In the genomic region with DNA sequence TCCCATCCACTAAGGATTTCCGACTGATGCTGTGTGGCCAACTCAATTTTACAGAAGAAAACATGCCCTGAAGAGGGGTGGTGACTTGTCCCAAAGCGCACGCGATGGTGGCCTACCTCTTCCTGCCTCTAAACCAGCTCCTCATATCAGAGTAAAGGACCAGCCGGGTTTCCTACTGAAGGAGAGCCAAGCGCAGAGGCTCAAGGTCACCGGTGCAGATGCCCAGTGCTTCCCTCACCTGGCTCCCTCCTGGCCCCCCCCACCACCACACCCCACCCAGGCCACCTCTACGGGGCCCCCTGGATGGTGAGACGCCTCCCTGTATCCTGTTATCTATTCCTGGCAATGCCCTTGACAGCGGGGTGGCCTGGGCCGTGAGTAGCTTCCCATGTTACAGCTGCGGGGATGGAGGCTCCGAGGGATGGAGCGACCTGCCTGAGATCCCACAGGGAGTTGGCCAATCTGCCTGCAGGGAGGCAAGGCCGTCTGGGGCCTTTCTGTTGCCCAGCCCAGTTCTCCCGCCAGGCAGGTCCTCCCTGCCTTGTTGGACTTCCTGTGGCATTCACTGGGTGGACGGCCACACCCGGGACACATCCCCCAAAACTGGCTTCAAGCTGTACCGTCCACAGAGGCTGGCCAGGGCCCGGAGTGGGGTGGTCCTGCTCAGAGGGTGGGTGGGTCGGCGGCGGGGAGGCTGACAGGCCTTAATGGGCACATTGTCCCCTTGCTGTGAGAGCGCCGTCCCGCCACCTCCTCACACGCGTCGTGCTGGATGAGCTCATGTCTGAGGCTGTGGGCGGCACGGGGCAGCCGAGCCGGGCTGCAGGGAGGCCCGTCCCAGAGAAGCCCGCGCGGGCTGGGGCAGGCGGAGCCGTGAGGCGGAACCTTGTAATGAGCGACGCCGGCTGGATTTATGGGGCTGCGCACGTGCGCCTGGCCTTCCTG, we compare ENCODE assay signal across 28 cellular contexts.
DNase-seq lines count a peak whose midpoint lies in the region; ATAC-seq, FAIRE-seq and TF ChIP-seq lines count a peak whose summit lies in the region.
"Had no signal": no experiment of that assay in that cellular context is flagged by ENCODE, and none has a peak within 500 bp of the region (broad histone marks: within the 10 kb centered on the region; RNA-seq: fewer than 3 reads in every experiment).

No MANE protein-coding gene starts in this region.

- H3K79me2 ChIP-seq in K562 (ENCODE audit: control insufficient read depth, insufficient read depth, low read length), result no peaks in the 10 kb centered on the region

- no peak for ATAC-seq in K562
- ATAC-seq in HG03378 (IDR thresholded peaks at IDR 0.05; ENCODE audit: unreplicated experiment), result no peak
- ATAC-seq: mucosa of descending colon, right cardiac atrium had no signal

- H3K9ac ChIP-seq in K562 (ENCODE audit: insufficient read depth in 1 of 2, low read depth in 2 of 2, low read length in 2 of 2), result no peak overlapping the region

- in situ Hi-C loops in K562 (cut with MboI), result no loop called here

- WGBS in K562 (ENCODE audit: insufficient coverage, low coverage, missing lambda C conversion rate), result 77% methylated on average over 24 of the region's 46 CpGs

- H3K4me1 ChIP-seq in K562 (replicated peaks in 1 of 2; ENCODE audit: control insufficient read depth in 2 of 2, insufficient read depth in 2 of 2, low read length in 2 of 2), result peaks cover 6 to 22% of the 10 kb centered on the region in 2 experiments; a peak in 3 of 5 replicates
- H3K4me1 ChIP-seq: heart right ventricle, pancreas, spleen, tibial artery had no signal

- intact Hi-C loops in K562 (cut with micrococcal nuclease), result no loop called here

- no peaks in the 10 kb centered on the region for H3K27me3 ChIP-seq in K562 (ENCODE audit: control insufficient read depth in 2 of 2, insufficient read depth in 2 of 2, low read length in 2 of 2)
- H3K27me3 ChIP-seq: esophagus muscularis mucosa, heart right ventricle, pancreas, spleen, tibial artery had no signal

- no peak for TF ChIP-seq EP300 in K562 (IDR thresholded peaks at IDR 0.05; ENCODE audit: low read length)

- H2AFZ ChIP-seq in K562 (ENCODE audit: low read depth, low read length), result no peak overlapping the region

- H3K9me1 ChIP-seq in K562 (ENCODE audit: control insufficient read depth, insufficient read depth, low read length), result peaks cover 4% of the 10 kb centered on the region

- no peak overlapping the region for H3K4me3 ChIP-seq in K562
- H3K4me3 ChIP-seq: esophagus muscularis mucosa, heart right ventricle, mucosa of descending colon, pancreas, spleen, tibial artery had no signal

- FAIRE-seq in K562 (lab: Jason Lieb, UNC), result no peak
- FAIRE-seq: pancreas had no signal

- POLR2A ChIA-PET in K562 (lab: Yijun Ruan, JAX), result interaction anchor here (0.6 to 1.3 kb wide), 5 partner anchors 10 to 301 kb away, joined by 3 to 6 read pairs (median 3); no protein-coding TSS in a partner anchor

- CTCF ChIA-PET in K562 (lab: Yijun Ruan, JAX; ENCODE audit: low intra/inter-chr PET ratio), result no interaction called here

- no peaks in the 10 kb centered on the region for H3K9me3 ChIP-seq in K562 (replicated peaks; ENCODE audit: control insufficient read depth, insufficient read depth, low read depth, low read length)
- H3K9me3 ChIP-seq: esophagus muscularis mucosa, heart right ventricle, mucosa of descending colon, pancreas, spleen, tibial artery had no signal

- BruUV-seq in K562 (replicated peaks; lab: Mats Ljungman, UMichigan), result no TSS peak

- peaks cover 11% of the 10 kb centered on the region; the same call in 1 of the 2 replicates for H4K20me1 ChIP-seq in K562 (replicated peaks; ENCODE audit: control insufficient read depth, insufficient read depth, low read length)

- DNase-seq in AG08395 (ENCODE audit: low spot score) (peak; percentile 38), GM03348 (ENCODE audit: low spot score) (peak; percentile 61), K562 (ENCODE audit: extremely low read depth in 1 of 4, low spot score in 3 of 4) (no peak), mesenteric fat pad (ENCODE audit: low spot score) (peak; percentile 87), NCI-H146 treated with DMSO at 0.1 percent for 48 hours (lab: John Stamatoyannopoulos, UW; ENCODE audit: unreplicated experiment) (no peak), NCI-H2081 treated with DMSO at 0.1 percent for 48 hours (lab: John Stamatoyannopoulos, UW) (no peak)
- DNase-seq: ACHN; activated CD4-positive, alpha-beta T cell treated with anti-CD3 and anti-CD28 coated beads for 4 hours; activated naive CD4-positive, alpha-beta T cell; activated T-cell treated with anti-CD3 and anti-CD28 coated beads, Interleukin-2, amount 50 U/mL, for 1 hour; DMS153; foreskin melanocyte; heart right ventricle; mucosa of descending colon; NCI-H1092; NCI-H1694 treated with DMSO at 0.1 percent for 48 hours; NCI-H2171 treated with DMSO at 0.1 percent for 48 hours; NCI-H510A treated with DMSO at 0.1 percent for 48 hours; pancreas; spleen; stimulated activated CD8-positive, alpha-beta memory T cell treated with anti-CD3 and anti-CD28 coated beads, Interleukin-4, amount 100 ng/mL, for 48 hours; SW 1271; T1000 had no signal

- no peak for TF ChIP-seq RAD21 in K562 (CRISPR knock-in tag; conservative IDR thresholded peaks at IDR 0.05 in 1 of 2, IDR thresholded peaks at IDR 0.05 in 1 of 2)

- TF ChIP-seq POLR2A in K562 (conservative IDR thresholded peaks at IDR 0.05), result no peak

- no peak overlapping the region for H3K27ac ChIP-seq in K562 (ENCODE audit: extremely low read depth, low read depth, low read length)
- H3K27ac ChIP-seq: esophagus muscularis mucosa, heart right ventricle, pancreas, spleen, tibial artery, VCaP had no signal

- no peak for TF ChIP-seq CTCF in K562 (IDR thresholded peaks at IDR 0.05 in 2 of 3, conservative IDR thresholded peaks at IDR 0.05 in 1 of 3; ENCODE audit: insufficient read depth in 2 of 3, low read depth in 1 of 3, low read length in 3 of 3)

- no peak overlapping the region for H3K4me2 ChIP-seq in K562 (ENCODE audit: insufficient read depth, low read length)

- H3K36me3 ChIP-seq in K562 (ENCODE audit: control insufficient read depth, insufficient read depth, low read length), result peaks cover 5% of the 10 kb centered on the region; the same call in 2 of the 3 replicates
- H3K36me3 ChIP-seq: pancreas had no signal

TF ChIP-seq in K562, 482 proteins besides CTCF, POLR2A, EP300 and RAD21:
- TF ChIP-seq, protein P1, sequence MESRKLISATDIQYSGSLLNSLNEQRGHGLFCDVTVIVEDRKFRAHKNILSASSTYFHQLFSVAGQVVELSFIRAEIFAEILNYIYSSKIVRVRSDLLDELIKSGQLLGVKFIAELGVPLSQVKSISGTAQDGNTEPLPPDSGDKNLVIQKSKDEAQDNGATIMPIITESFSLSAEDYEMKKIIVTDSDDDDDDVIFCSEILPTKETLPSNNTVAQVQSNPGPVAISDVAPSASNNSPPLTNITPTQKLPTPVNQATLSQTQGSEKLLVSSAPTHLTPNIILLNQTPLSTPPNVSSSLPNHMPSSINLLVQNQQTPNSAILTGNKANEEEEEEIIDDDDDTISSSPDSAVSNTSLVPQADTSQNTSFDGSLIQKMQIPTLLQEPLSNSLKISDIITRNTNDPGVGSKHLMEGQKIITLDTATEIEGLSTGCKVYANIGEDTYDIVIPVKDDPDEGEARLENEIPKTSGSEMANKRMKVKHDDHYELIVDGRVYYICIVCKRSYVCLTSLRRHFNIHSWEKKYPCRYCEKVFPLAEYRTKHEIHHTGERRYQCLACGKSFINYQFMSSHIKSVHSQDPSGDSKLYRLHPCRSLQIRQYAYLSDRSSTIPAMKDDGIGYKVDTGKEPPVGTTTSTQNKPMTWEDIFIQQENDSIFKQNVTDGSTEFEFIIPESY (CRISPR knock-in tag; IDR thresholded peaks at IDR 0.05), result peak; percentile 60; the same call in 1 of the 2 replicates
- TF ChIP-seq KDM5B (IDR thresholded peaks at IDR 0.05; ENCODE audit: insufficient replicate concordance, low read depth, low read length), result no peak

Comparison
In these comparisons a context has a peak if more than half of its experiments do, and no peak if none do; other contexts are left out.
1. DNase-seq: peak in AG08395 (single experiment), GM03348 (single experiment) and mesenteric fat pad (single experiment); none in K562 (0 of 4), NCI-H146 treated with DMSO at 0.1 percent for 48 hours (single experiment) and NCI-H2081 treated with DMSO at 0.1 percent for 48 hours (single experiment).